Comparison of ENCODE assay signal across 22 cellular contexts in the genomic region with DNA sequence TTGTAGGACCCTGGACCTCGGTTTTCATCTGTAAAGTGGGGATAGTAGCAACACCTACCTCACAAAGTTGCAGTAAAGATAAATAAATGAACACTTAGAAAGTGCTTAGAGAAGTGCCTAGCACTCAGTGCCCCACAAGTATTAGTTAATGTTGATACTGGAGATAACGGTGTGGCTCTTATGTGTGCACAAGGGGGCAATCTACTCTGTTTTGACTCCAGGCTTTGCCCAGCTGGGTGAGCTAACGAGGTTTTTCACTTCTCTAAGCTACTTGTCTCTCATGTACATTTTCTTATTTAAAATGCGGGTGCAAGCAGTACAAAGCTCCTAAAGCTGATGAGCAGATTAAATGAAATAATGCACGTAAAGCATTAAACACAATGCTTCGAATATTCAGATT.
A peak's percentile ranks its signal among the peaks of the same experiment; 100 is the strongest.
DNase-seq lines count a peak whose midpoint lies in the region; ATAC-seq, FAIRE-seq and TF ChIP-seq lines count a peak whose summit lies in the region.
"Had no signal": no experiment of that assay in that cellular context is flagged by ENCODE, and none has a peak within 500 bp of the region (broad histone marks: within the 10 kb centered on the region; RNA-seq: fewer than 3 reads in every experiment).

No MANE protein-coding gene starts in this region.

- H3K9me3 ChIP-seq in Karpas-422 (ENCODE audit: low read length), result no peaks in the 10 kb centered on the region
- H3K9me3 ChIP-seq in GM12878 (replicated peaks; ENCODE audit: control insufficient read depth, insufficient read depth, low read length), result no peaks in the 10 kb centered on the region
- H3K9me3 ChIP-seq: colonic mucosa, heart right ventricle, ovary, sigmoid colon, thoracic aorta had no signal

- no peak for TF ChIP-seq EP300 in GM12878 (IDR thresholded peaks at IDR 0.05; ENCODE audit: borderline replicate concordance in 1 of 2, control insufficient read depth in 1 of 2, low read depth in 2 of 2, low read length in 2 of 2)

- H3K4me3 ChIP-seq in GM12864 (ENCODE audit: low read depth, low read length) (no peak overlapping the region), Karpas-422 (ENCODE audit: low read length) (no peak overlapping the region), GM12878 (no peak overlapping the region)
- H3K4me3 ChIP-seq: colonic mucosa, heart right ventricle, ovary, sigmoid colon, thoracic aorta had no signal

- H3K27ac ChIP-seq in Karpas-422 (ENCODE audit: low read length), result no peak overlapping the region
- H3K27ac ChIP-seq in GM12878 (ENCODE audit: control insufficient read depth, insufficient read depth), result no peak overlapping the region
- H3K27ac ChIP-seq: colonic mucosa, heart right ventricle, ovary, thoracic aorta had no signal

- H3K27me3 Mint-ChIP-seq in type B pancreatic cell (peaks cover 19% of the 10 kb centered on the region), endothelial cell (ENCODE audit: unreplicated experiment) (no peaks in the 10 kb centered on the region)

- no peak overlapping the region for H3K4me3 Mint-ChIP-seq in type B pancreatic cell
- H3K4me3 Mint-ChIP-seq in endothelial cell (ENCODE audit: unreplicated experiment), result no peak overlapping the region
- H3K4me3 Mint-ChIP-seq: activated naive CD8-positive, alpha-beta T cell treated with anti-CD3 and anti-CD28 coated beads, Interleukin-2, amount 10 ng/mL, durations not matched to agents 7 days and 5 days; B cell; memory B cell; stimulated activated naive B cell treated with anti-CD40 and anti-IgM and Interleukin-4, amounts not matched to agents 10 μg/mL and 1 μg/mL and 100 μg/mL, for 72 hours had no signal

- H3K27me3 ChIP-seq in Karpas-422 (ENCODE audit: low read length), result no peaks in the 10 kb centered on the region
- H3K27me3 ChIP-seq in GM12878 (replicated peaks in 1 of 2; ENCODE audit: control insufficient read depth in 2 of 2, insufficient read depth in 2 of 2, low read length in 1 of 2), result no peaks in the 10 kb centered on the region
- H3K27me3 ChIP-seq: colonic mucosa, heart right ventricle, ovary, sigmoid colon had no signal

- no peaks in the 10 kb centered on the region for H4K20me1 ChIP-seq in Karpas-422 (ENCODE audit: insufficient read depth, low read depth, low read length)
- no peaks in the 10 kb centered on the region for H4K20me1 ChIP-seq in GM12878 (ENCODE audit: control insufficient read depth, insufficient read depth)

- BruUV-seq in GM12878 (replicated peaks; lab: Mats Ljungman, UMichigan), result no TSS peak

- no peak overlapping the region for H3K27ac Mint-ChIP-seq in type B pancreatic cell
- H3K27ac Mint-ChIP-seq in endothelial cell (ENCODE audit: unreplicated experiment), result no peak overlapping the region
- H3K27ac Mint-ChIP-seq: activated naive CD8-positive, alpha-beta T cell treated with anti-CD3 and anti-CD28 coated beads, Interleukin-2, amount 10 ng/mL, durations not matched to agents 7 days and 5 days; B cell; memory B cell; stimulated activated naive B cell treated with anti-CD40 and anti-IgM and Interleukin-4, amounts not matched to agents 10 μg/mL and 1 μg/mL and 100 μg/mL, for 72 hours had no signal

- H3K9me2 ChIP-seq in Karpas-422 (replicated peaks; ENCODE audit: insufficient read depth, low read length), result no peaks in the 10 kb centered on the region

- RAD21 ChIA-PET in GM12878 (lab: Charles Lee; ENCODE audit: unreplicated experiment), result interaction anchor here (1.0 to 2.8 kb wide), 10 partner anchors 21 to 948 kb away, joined by 3 to 29 read pairs (median 3); no protein-coding TSS in a partner anchor

- no peak overlapping the region for H2AFZ ChIP-seq in Karpas-422 (ENCODE audit: low read length)
- H2AFZ ChIP-seq in GM12878 (ENCODE audit: control insufficient read depth, low read depth, low read length), result no peak overlapping the region

- H3K4me1 ChIP-seq in Karpas-422 (ENCODE audit: low read length) (no peaks in the 10 kb centered on the region), GM12878 (ENCODE audit: control insufficient read depth, insufficient read depth, low read length) (peaks cover 14% of the 10 kb centered on the region)
- H3K4me1 ChIP-seq: colonic mucosa had no signal

- H3K9ac ChIP-seq in Karpas-422 (ENCODE audit: low read length) (no peak overlapping the region), GM12878 (ENCODE audit: control insufficient read depth, insufficient read depth, low read length) (no peak overlapping the region)

- H3K4me2 ChIP-seq in Karpas-422 (ENCODE audit: low read depth, low read length, poor library complexity, severe bottlenecking) (no peak overlapping the region), GM12878 (ENCODE audit: control insufficient read depth, insufficient read depth) (no peak overlapping the region)

- H3K4me1 Mint-ChIP-seq in type B pancreatic cell (ENCODE audit: unreplicated experiment) (no peaks in the 10 kb centered on the region), endothelial cell (ENCODE audit: unreplicated experiment) (no peaks in the 10 kb centered on the region)
- H3K4me1 Mint-ChIP-seq: activated naive CD8-positive, alpha-beta T cell treated with anti-CD3 and anti-CD28 coated beads, Interleukin-2, amount 10 ng/mL, durations not matched to agents 7 days and 5 days; B cell; memory B cell; stimulated activated naive B cell treated with anti-CD40 and anti-IgM and Interleukin-4, amounts not matched to agents 10 μg/mL and 1 μg/mL and 100 μg/mL, for 72 hours had no signal

- H3K9me3 Mint-ChIP-seq in type B pancreatic cell, result no peaks in the 10 kb centered on the region
- no peaks in the 10 kb centered on the region for H3K9me3 Mint-ChIP-seq in endothelial cell (ENCODE audit: unreplicated experiment)
- H3K9me3 Mint-ChIP-seq: activated naive CD8-positive, alpha-beta T cell treated with anti-CD3 and anti-CD28 coated beads, Interleukin-2, amount 10 ng/mL, durations not matched to agents 7 days and 5 days; memory B cell; stimulated activated naive B cell treated with anti-CD40 and anti-IgM and Interleukin-4, amounts not matched to agents 10 μg/mL and 1 μg/mL and 100 μg/mL, for 72 hours had no signal

- H3K36me3 ChIP-seq in Karpas-422 (ENCODE audit: insufficient read depth, low read length) (no peaks in the 10 kb centered on the region), GM12878 (ENCODE audit: control insufficient read depth in 2 of 2, insufficient read depth in 2 of 2, low read length in 1 of 2) (no peaks in the 10 kb centered on the region)
- H3K36me3 ChIP-seq: colonic mucosa, heart right ventricle, ovary, sigmoid colon, thoracic aorta had no signal

- in situ Hi-C loops in GM12878 (cut with MboI), result no loop called here

- peak; percentile 46 for TF ChIP-seq CTCF in GM12864 (IDR thresholded peaks at IDR 0.05; ENCODE audit: low read depth, low read length, missing control alignments)
- TF ChIP-seq CTCF in GM12878 (IDR thresholded peaks at IDR 0.05 in 2 of 3, conservative IDR thresholded peaks at IDR 0.05 in 1 of 3; ENCODE audit: control insufficient read depth in 2 of 3, extremely low read depth in 1 of 3, insufficient read depth in 1 of 3, low read depth in 3 of 3, low read length in 3 of 3), result peak; percentile 27 to 40 (median 34); a peak in 4 of 6 replicates
- TF ChIP-seq CTCF in type B pancreatic cell (conservative IDR thresholded peaks at IDR 0.05), result peak; percentile 23
- no peak for TF ChIP-seq CTCF in endothelial cell (IDR thresholded peaks at IDR 0.05; ENCODE audit: unreplicated experiment)

- CTCF ChIA-PET in GM12878 (lab: Yijun Ruan, JAX), result interaction anchor here (0.8 to 4.4 kb wide), 16 partner anchors 10 to 1162 kb away, joined by 3 to 29 read pairs (median 4); no protein-coding TSS in a partner anchor

- SMC1A ChIA-PET in GM12878 (lab: Charles Lee; ENCODE audit: uncharacterized antibody, unreplicated experiment), result interaction anchor here (0.6 to 6.5 kb wide), 15 partner anchors 23 to 285 kb away, joined by 3 to 60 read pairs (median 4); no protein-coding TSS in a partner anchor

- TF ChIP-seq POLR2A in GM12878 (IDR thresholded peaks at IDR 0.05; ENCODE audit: low read depth, low read length), result no peak

- POLR2A ChIA-PET in GM12878 (lab: Charles Lee), result no interaction called here

- H3K79me2 ChIP-seq in Karpas-422 (ENCODE audit: low read length) (no peaks in the 10 kb centered on the region), GM12878 (ENCODE audit: control insufficient read depth, insufficient read depth, low read length) (no peaks in the 10 kb centered on the region)

- no peak for DNase-seq in GM12864 (ENCODE audit: low read depth)
- peak; percentile 57 for DNase-seq in Karpas-422
- DNase-seq in GM12878 (ENCODE audit: low read depth, low spot score), result no peak
- DNase-seq in type B pancreatic cell (ENCODE audit: extremely low spot score, unreplicated experiment), result no peak
- no peak for DNase-seq in left colon
- no peak for DNase-seq in endothelial cell (ENCODE audit: low spot score)
- DNase-seq: activated naive CD8-positive, alpha-beta T cell treated with anti-CD3 and anti-CD28 coated beads, Interleukin-2, amount 10 ng/mL, durations not matched to agents 7 days and 5 days; colonic mucosa; GOT3; heart right ventricle; NCI-H1417 treated with DMSO at 0.1 percent for 48 hours; NCI-H524 treated with DMSO at 0.1 percent for 48 hours; ovary; sigmoid colon; stimulated activated naive B cell treated with anti-CD40 and anti-IgM and Interleukin-4, amounts not matched to agents 10 μg/mL and 1 μg/mL and 100 μg/mL, for 72 hours had no signal

- peak; percentile 57 for TF ChIP-seq RAD21 in GM12878 (IDR thresholded peaks at IDR 0.05; ENCODE audit: insufficient read depth, low read depth, low read length)

- 63% methylated on average over 6 of the region's 6 CpGs for WGBS in GM12878 (ENCODE audit: insufficient coverage, insufficient replicate concordance, low lambda C conversion rate, missing lambda C conversion rate)

- intact Hi-C loops in GM12878 (cut with micrococcal nuclease; ENCODE audit: unreplicated experiment) (loop anchor here (1.0 kb wide), 1 partner anchor 244 kb away; no protein-coding TSS in a partner anchor), left colon (cut with DNase I, micrococcal nuclease) (no loop called here)

- ATAC-seq in GM12878 (peak; percentile 93), left colon (no peak), GM21381 (IDR thresholded peaks at IDR 0.05; ENCODE audit: unreplicated experiment) (no peak)
- ATAC-seq: heart right ventricle, Panc1 had no signal

- H3K36me3 Mint-ChIP-seq in type B pancreatic cell (no peaks in the 10 kb centered on the region), endothelial cell (ENCODE audit: low read depth, unreplicated experiment) (no peaks in the 10 kb centered on the region)
- H3K36me3 Mint-ChIP-seq: activated naive CD8-positive, alpha-beta T cell treated with anti-CD3 and anti-CD28 coated beads, Interleukin-2, amount 10 ng/mL, durations not matched to agents 7 days and 5 days; memory B cell; stimulated activated naive B cell treated with anti-CD40 and anti-IgM and Interleukin-4, amounts not matched to agents 10 μg/mL and 1 μg/mL and 100 μg/mL, for 72 hours had no signal

- FAIRE-seq in GM12878 (lab: Jason Lieb, UNC), result peak; percentile 70
- FAIRE-seq: endometrium, G401.6 had no signal

TF ChIP-seq in GM12878, 131 proteins besides CTCF, POLR2A, EP300 and RAD21 (continues in another document):
- TF ChIP-seq ZNF622 (IDR thresholded peaks at IDR 0.05), result no peak
- TF ChIP-seq MTA2 (IDR thresholded peaks at IDR 0.05; ENCODE audit: low read depth), result no peak
- peak; percentile 57 for TF ChIP-seq SMC3 (IDR thresholded peaks at IDR 0.05; ENCODE audit: borderline replicate concordance, low read length)
- TF ChIP-seq RCOR1 (conservative IDR thresholded peaks at IDR 0.05; ENCODE audit: low read depth, low read length), result no peak
- TF ChIP-seq SRF (IDR thresholded peaks at IDR 0.05; ENCODE audit: low read depth in 2 of 2, low read length in 2 of 2), result no peak
